16 cellular contexts compared by ENCODE assay signal in the genomic region with DNA sequence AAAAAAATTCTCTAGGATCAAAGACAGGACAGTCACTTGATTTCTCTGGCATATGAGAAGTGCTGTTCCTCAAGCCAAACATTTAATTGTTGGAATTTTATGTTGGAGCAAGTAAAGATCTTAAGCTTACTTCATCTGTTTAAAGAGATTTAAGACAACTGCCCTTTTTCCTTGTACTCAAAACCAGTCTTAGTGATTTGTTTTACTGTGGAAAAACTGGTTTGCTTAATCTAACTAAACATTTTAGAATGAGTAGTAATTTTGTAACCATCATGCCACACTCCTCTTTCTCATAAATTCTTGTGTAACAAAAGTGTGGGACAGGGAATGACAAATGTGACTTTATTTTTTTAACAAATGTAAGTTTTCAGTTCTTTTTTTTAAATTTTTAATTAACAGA. TPM values are rescaled to one million over a fixed set of nuclear protein-coding genes. Genes with fewer than 3 reads are reported as not detected.
A peak's percentile ranks its signal among the peaks of the same experiment; 100 is the strongest.
DNase-seq lines count a peak whose midpoint lies in the region; ATAC-seq and TF ChIP-seq lines count a peak whose summit lies in the region.
"Had no signal": no experiment of that assay in that cellular context is flagged by ENCODE, and none has a peak within 500 bp of the region (broad histone marks: within the 10 kb centered on the region; RNA-seq: fewer than 3 reads in every experiment).

No MANE protein-coding gene starts in this region.

- H3K27me3 ChIP-seq in H9 (ENCODE audit: insufficient read depth, low read length): no peaks in the 10 kb centered on the region
- H3K27me3 ChIP-seq in left lung: no peaks in the 10 kb centered on the region
- H3K27me3 ChIP-seq in right cardiac atrium (ENCODE audit: control insufficient read depth, insufficient read depth): no peaks in the 10 kb centered on the region
- H3K27me3 ChIP-seq: SJSA1 had no signal

- TF ChIP-seq CTCF in H9 (conservative IDR thresholded peaks at IDR 0.05) (no peak), left lung (IDR thresholded peaks at IDR 0.05) (no peak)

- H3K4me1 Mint-ChIP-seq in H9: peaks cover 0 to 10% of the 10 kb centered on the region in 2 experiments; a peak in 1 of 4 replicates

- no peak overlapping the region for H3K4ac ChIP-seq in H9 (ENCODE audit: low read depth, low read length)

- no peaks in the 10 kb centered on the region for H3K23me2 ChIP-seq in H9 (ENCODE audit: insufficient read length, low read depth, low read length, poor library complexity, severe bottlenecking)

- no peak overlapping the region for H4K5ac ChIP-seq in H9 (ENCODE audit: insufficient read length, low read depth, low read length)

- H3K14ac ChIP-seq in H9 (ENCODE audit: insufficient read depth, low read length): no peak overlapping the region

- no peak overlapping the region for H2AK5ac ChIP-seq in H9 (ENCODE audit: insufficient read length, low read length)

- no peaks in the 10 kb centered on the region for H3K27me3 Mint-ChIP-seq in H9 (ENCODE audit: low read depth)
- H3K27me3 Mint-ChIP-seq: CD8-positive, alpha-beta memory T cell had no signal

- H3K4me2 ChIP-seq in H9 (ENCODE audit: insufficient read depth, insufficient read length, low read length): no peak overlapping the region

- peaks cover 19 to 51% (median 44%) of the 10 kb centered on the region in 3 experiments for H3K36me3 Mint-ChIP-seq in H9 (ENCODE audit: insufficient read depth in 1 of 3, low read depth in 3 of 3)

- no peak overlapping the region for H3K9ac ChIP-seq in H9 (ENCODE audit: extremely low read depth, insufficient read length, low read length)

- H2BK5ac ChIP-seq in H9 (ENCODE audit: insufficient read length, low read length): no peak overlapping the region

- peak; percentile 65 for ATAC-seq in left lung
- ATAC-seq in GM19328 (IDR thresholded peaks at IDR 0.05; ENCODE audit: unreplicated experiment): no peak
- no peak for ATAC-seq in right cardiac atrium
- ATAC-seq: K562 had no signal

- H3K27ac Mint-ChIP-seq in H9: peak overlapping the region in 2 of 3 experiments; percentile 53 to 74; a peak in 2 of 7 replicates

- H3K79me1 ChIP-seq in H9 (ENCODE audit: insufficient read depth, low read depth, low read length, poor library complexity, severe bottlenecking): peaks cover 4% of the 10 kb centered on the region

- H3K4me3 ChIP-seq in left lung (no peak overlapping the region), right cardiac atrium (ENCODE audit: low read length) (no peak overlapping the region)
- H3K4me3 ChIP-seq: K562, SJSA1 had no signal

- no peak overlapping the region for H4K8ac ChIP-seq in H9 (replicated peaks; ENCODE audit: insufficient read length, low read depth, low read length)

- no peak overlapping the region for H3K23ac ChIP-seq in H9 (ENCODE audit: insufficient read length, low read depth, low read length)

- H3K79me2 ChIP-seq in H9 (ENCODE audit: insufficient read depth, low read length): peaks cover 2% of the 10 kb centered on the region; the same call in 1 of the 2 replicates

- no peak overlapping the region for H2BK20ac ChIP-seq in H9 (ENCODE audit: low read depth, low read length, poor library complexity, severe bottlenecking)

- DNase-seq in H9 (no peak), amniotic epithelial cell (ENCODE audit: low read depth) (peak; percentile 30), left lung (no peak), right cardiac atrium (no peak), NCI-H524 (lab: John Stamatoyannopoulos, UW) (no peak), AG08395 (ENCODE audit: low spot score) (no peak)
- DNase-seq: C1 segment of cervical spinal cord; CD8-positive, alpha-beta memory T cell; DMS79; NCI-H1417 treated with DMSO at 0.1 percent for 48 hours; NCI-H187 treated with DMSO at 0.1 percent for 48 hours; NCI-H226; NCI-H524 treated with DMSO at 0.1 percent for 48 hours had no signal

- H3K18ac ChIP-seq in H9 (ENCODE audit: insufficient read length, low read depth, low read length): no peak overlapping the region

- H4K91ac ChIP-seq in H9 (ENCODE audit: insufficient read length, low read depth, low read length): no peak overlapping the region

- no peak overlapping the region for H3K56ac ChIP-seq in H9 (ENCODE audit: insufficient read length, low read depth, low read length)

- no peak overlapping the region for H2BK12ac ChIP-seq in H9 (ENCODE audit: insufficient read length, low read depth, low read length)

- no peak overlapping the region for H2BK120ac ChIP-seq in H9 (ENCODE audit: low read depth, low read length, poor library complexity, severe bottlenecking)

- intact Hi-C loops in left lung (cut with DNase I): no loop called here
- intact Hi-C loops in right cardiac atrium (cut with DNase I): no loop called here

- no peak overlapping the region for H2AFZ ChIP-seq in H9 (ENCODE audit: low read length)

- H2BK15ac ChIP-seq in H9 (ENCODE audit: low read depth, low read length): no peak overlapping the region

- peaks cover 0 to 36% of the 10 kb centered on the region in 2 donors for H3K36me3 ChIP-seq in left lung

- H3K4me3 Mint-ChIP-seq in H9: no peak overlapping the region
- H3K4me3 Mint-ChIP-seq: CD8-positive, alpha-beta memory T cell had no signal

- no peaks in the 10 kb centered on the region for H3K9me3 ChIP-seq in H9 (ENCODE audit: control insufficient read depth, low read depth, low read length)
- H3K9me3 ChIP-seq in left lung: no peaks in the 10 kb centered on the region
- H3K9me3 ChIP-seq in right cardiac atrium (ENCODE audit: control insufficient read depth, low read length): no peaks in the 10 kb centered on the region
- H3K9me3 ChIP-seq: SJSA1 had no signal

- H3K4me1 ChIP-seq in H9 (ENCODE audit: insufficient read depth, low read length) (no peaks in the 10 kb centered on the region; the same call in 1 of the 2 replicates), left lung (no peaks in the 10 kb centered on the region), right cardiac atrium (ENCODE audit: control insufficient read depth, insufficient read depth, low read length) (no peaks in the 10 kb centered on the region)
- H3K4me1 ChIP-seq: SJSA1 had no signal

- H3K27ac ChIP-seq in H9 (ENCODE audit: insufficient read length, low read depth, low read length) (no peak overlapping the region), left lung (peak overlapping the region; percentile 9 to 10), right cardiac atrium (ENCODE audit: low read length) (no peak overlapping the region)
- H3K27ac ChIP-seq: SJSA1 had no signal

- H3T11ph ChIP-seq in H9 (ENCODE audit: low read length): no peak overlapping the region

- no peaks in the 10 kb centered on the region for H4K20me1 ChIP-seq in H9 (ENCODE audit: control insufficient read depth, insufficient read depth, insufficient read length)

- no peaks in the 10 kb centered on the region for H3K9me3 Mint-ChIP-seq in H9
- H3K9me3 Mint-ChIP-seq: CD8-positive, alpha-beta memory T cell had no signal

RNA-seq across cellular contexts. Expression of gene PRKCI, which starts 18.4 kb away (rescaled TPM):
- 57.7 and 71.1 TPM in 2 replicates for total RNA-seq in H9 (2021)
- total RNA-seq in left lung: 10 to 100 TPM; 33.0 to 40.1 TPM
- total RNA-seq in right cardiac atrium: 10 to 100 TPM; 16.3 to 20.6 (median 17.0) TPM
- 9.0 TPM for polyA plus RNA-seq in right cardiac atrium

RNA-seq across cellular contexts. Expression of gene PHC3, which starts 59.1 kb away (rescaled TPM):
- total RNA-seq in H9 (2021): 26.4 and 27.2 TPM in 2 replicates
- total RNA-seq in left lung: 10 to 100 TPM; 58.3 to 66.3 TPM
- 10 to 100 TPM; 52.9 to 62.4 (median 61.0) TPM for total RNA-seq in right cardiac atrium
- polyA plus RNA-seq in right cardiac atrium: 6.2 TPM

Comparison
In these comparisons a context has a peak if more than half of its experiments do, and no peak if none do; other contexts are left out.
1. H3K27ac ChIP-seq: peak in left lung (2 of 2); none in H9 (single experiment) and right cardiac atrium (single experiment).